ENCODE assay signal across 19 cellular contexts in genomic region chr5:37615184-37615583, GRCh38.
DNase-seq lines count a peak whose midpoint lies in the region; ATAC-seq and TF ChIP-seq lines count a peak whose summit lies in the region.
"Had no signal": no experiment of that assay in that cellular context is flagged by ENCODE, and none has a peak within 500 bp of the region (broad histone marks: within the 10 kb centered on the region; RNA-seq: fewer than 3 reads in every experiment).

No MANE protein-coding gene starts in this region.

- no peaks in the 10 kb centered on the region for H3K27me3 ChIP-seq in IMR-90 (ENCODE audit: control insufficient read depth, insufficient read depth, low read length)
- H3K27me3 ChIP-seq in heart right ventricle, result no peaks in the 10 kb centered on the region
- H3K27me3 ChIP-seq: ascending aorta, pancreas, thyroid gland had no signal

- CTCF ChIA-PET in IMR-90 (lab: Yijun Ruan, JAX), result no interaction called here

- no peak overlapping the region for H4K91ac ChIP-seq in IMR-90 (ENCODE audit: insufficient read depth, low read depth, low read length)

- H3K4me3 ChIP-seq in IMR-90 (ENCODE audit: insufficient read depth, low read depth, low read length), result no peak overlapping the region
- H3K4me3 ChIP-seq in heart right ventricle, result no peak overlapping the region
- H3K4me3 ChIP-seq: ascending aorta, pancreas, thyroid gland had no signal

- DNase-seq in AG08396 (ENCODE audit: low spot score) (peak; percentile 6), IMR-90 (peak; percentile 86), dermis blood vessel endothelial cell (peak; percentile 72), myocyte (ENCODE audit: low read depth) (peak; percentile 84), NCI-H2171 treated with DMSO at 0.1 percent for 48 hours (lab: John Stamatoyannopoulos, UW) (no peak), heart right ventricle (no peak)
- DNase-seq in activated CD4-positive, alpha-beta T cell treated with anti-CD3 and anti-CD28 coated beads, Interleukin-2, amount 50 U/mL, for 48 hours, result no peak
- DNase-seq: activated CD4-positive, alpha-beta T cell treated with anti-CD3 and anti-CD28 coated beads, Interleukin-2, amount 50 U/mL, for 1 hour; islet precursor cell; KBM-7; NCI-H1436 treated with DMSO at 0.1 percent for 48 hours; NCI-H524; pancreas; T-helper 17 cell; thyroid gland had no signal

- H3K4me1 ChIP-seq in IMR-90 (ENCODE audit: control insufficient read depth, insufficient read depth, low read length), result no peaks in the 10 kb centered on the region
- no peaks in the 10 kb centered on the region for H3K4me1 ChIP-seq in heart right ventricle
- H3K4me1 ChIP-seq: ascending aorta, pancreas, thyroid gland had no signal

- H4K8ac ChIP-seq in IMR-90 (ENCODE audit: low read depth in 2 of 2, low read length in 2 of 2), result peak overlapping the region in 1 of 2 experiments; percentile 73; a peak in 1 of 4 replicates

- H2AK5ac ChIP-seq in IMR-90 (ENCODE audit: low read depth, low read length), result no peak overlapping the region; the same call in 1 of the 2 replicates

- no peak overlapping the region for H3K14ac ChIP-seq in IMR-90 (replicated peaks; ENCODE audit: low read depth, low read length)

- no peaks in the 10 kb centered on the region for H3K9me3 ChIP-seq in IMR-90 (ENCODE audit: control insufficient read depth, insufficient read depth, low read length)
- no peaks in the 10 kb centered on the region for H3K9me3 ChIP-seq in heart right ventricle
- H3K9me3 ChIP-seq: ascending aorta, pancreas, thyroid gland had no signal

- H2AK9ac ChIP-seq in IMR-90 (replicated peaks; ENCODE audit: low read depth, low read length, poor library complexity), result no peak overlapping the region

- no TSS peak for BruUV-seq in IMR-90 (replicated peaks; lab: Mats Ljungman, UMichigan)

- ATAC-seq in IMR-90 (ENCODE audit: low read depth), result peak; percentile 56
- no peak for ATAC-seq in HG02884 (IDR thresholded peaks at IDR 0.05; ENCODE audit: unreplicated experiment)
- no peak for ATAC-seq in heart right ventricle
- ATAC-seq: esophagus mucosa, Panc1, pancreas, T-helper 17 cell had no signal

- peak overlapping the region; percentile 75 for H2BK5ac ChIP-seq in IMR-90 (ENCODE audit: low read depth, low read length, poor library complexity, severe bottlenecking)

- WGBS in IMR-90 (ENCODE audit: extremely low coverage in 2 of 2, insufficient read length in 1 of 2), 2 experiments, result no CpG with 5 or more reads among the region's 4 CpGs
- WGBS in heart right ventricle, 2 donors, result 72 to 87% methylated on average over 4 of the region's 4 CpGs

- TF ChIP-seq POLR2A in IMR-90 (IDR thresholded peaks at IDR 0.05; ENCODE audit: low read depth, low read length), result no peak

- dilution Hi-C loops in IMR-90 (cut with HindIII; ENCODE audit: low sequenced_read_pairs, unreplicated experiment), result no loop called here

- peak overlapping the region; percentile 46; the same call in 1 of the 2 replicates for H3K4me2 ChIP-seq in IMR-90 (ENCODE audit: low read depth, low read length)

- H3K4ac ChIP-seq in IMR-90 (ENCODE audit: low read depth, low read length), result no peak overlapping the region

- H4K20me1 ChIP-seq in IMR-90 (ENCODE audit: insufficient read depth, low read length), result no peaks in the 10 kb centered on the region

- in situ Hi-C loops in IMR-90 (cut with MboI; ENCODE audit: low sequenced_read_pairs), result no loop called here

- H2BK120ac ChIP-seq in IMR-90 (ENCODE audit: low read depth, low read length), result peak overlapping the region; percentile 56; the same call in 1 of the 2 replicates

- POLR2A ChIA-PET in IMR-90 (lab: Charles Lee; ENCODE audit: unreplicated experiment), result no interaction called here

- no peak overlapping the region for H3K56ac ChIP-seq in IMR-90 (ENCODE audit: extremely low read depth, insufficient read depth, low read length)

- no peaks in the 10 kb centered on the region for H3K9me1 ChIP-seq in IMR-90 (ENCODE audit: insufficient read depth, low read length)

- H2BK20ac ChIP-seq in IMR-90 (ENCODE audit: low read depth, low read length), result peak overlapping the region; percentile 77; the same call in 1 of the 2 replicates

- no peak overlapping the region for H4K5ac ChIP-seq in IMR-90 (ENCODE audit: low read depth, low read length)

- peaks cover 0 to 6% of the 10 kb centered on the region in 2 experiments; a peak in 2 of 4 replicates for H3K79me1 ChIP-seq in IMR-90 (ENCODE audit: low read depth in 1 of 2, low read length in 2 of 2)

- peak overlapping the region; percentile 95; the same call in 2 of the 3 replicates for H2BK15ac ChIP-seq in IMR-90 (ENCODE audit: low read depth, low read length)

- H3K9ac ChIP-seq in IMR-90 (ENCODE audit: low read depth, low read length), result no peak overlapping the region

- H3K36me3 ChIP-seq in IMR-90 (ENCODE audit: control insufficient read depth, insufficient read depth, low read length), result no peaks in the 10 kb centered on the region
- H3K36me3 ChIP-seq in heart right ventricle, result no peaks in the 10 kb centered on the region
- H3K36me3 ChIP-seq: ascending aorta, pancreas, thyroid gland had no signal

- H3K23ac ChIP-seq in IMR-90 (ENCODE audit: low read depth, low read length), result no peak overlapping the region

- TF ChIP-seq CTCF in IMR-90 (conservative IDR thresholded peaks at IDR 0.05; ENCODE audit: low read depth, low read length), result no peak
- TF ChIP-seq CTCF in heart right ventricle (IDR thresholded peaks at IDR 0.05), result no peak

- intact Hi-C loops in IMR-90 (cut with micrococcal nuclease), result loop anchor here (10.0 kb wide), 1 partner anchor 220 kb away; no protein-coding TSS in a partner anchor
- intact Hi-C loops in heart right ventricle (cut with DNase I), result no loop called here

- peak overlapping the region; percentile 82; the same call in 1 of the 2 replicates for H3K18ac ChIP-seq in IMR-90 (ENCODE audit: low read depth, low read length)

- TF ChIP-seq RAD21 in IMR-90 (IDR thresholded peaks at IDR 0.05; ENCODE audit: low read length), result no peak

- no peak overlapping the region for H2AFZ ChIP-seq in IMR-90 (replicated peaks; ENCODE audit: low read length, poor library complexity)

- no peak overlapping the region for H3K27ac ChIP-seq in IMR-90 (ENCODE audit: insufficient read depth, low read length)
- H3K27ac ChIP-seq in heart right ventricle, result no peak overlapping the region
- H3K27ac ChIP-seq: ascending aorta, pancreas, thyroid gland had no signal

TF ChIP-seq in IMR-90, 13 proteins besides CTCF, POLR2A, EP300 and RAD21:
- TF ChIP-seq BHLHE40 (IDR thresholded peaks at IDR 0.05; ENCODE audit: low read depth, low read length) (peak; percentile 51; the same call in 1 of the 2 replicates), MAZ (IDR thresholded peaks at IDR 0.05; ENCODE audit: borderline replicate concordance, low read depth, low read length) (no peak)

Comparison
In these comparisons a context has a peak if more than half of its experiments do, and no peak if none do; other contexts are left out.
1. DNase-seq: peak in AG08396 (single experiment), IMR-90 (single experiment), dermis blood vessel endothelial cell (single experiment) and myocyte (single experiment); none in NCI-H2171 treated with DMSO at 0.1 percent for 48 hours (single experiment), heart right ventricle (0 of 2) and activated CD4-positive, alpha-beta T cell treated with anti-CD3 and anti-CD28 coated beads, Interleukin-2, amount 50 U/mL, for 48 hours (0 of 2).